Comparison of ENCODE assay signal across 16 cellular contexts in genomic region chr11:75333022-75333806, GRCh38. TPM values are rescaled to one million over a fixed set of nuclear protein-coding genes. Genes with fewer than 3 reads are reported as not detected.
A peak's percentile ranks its signal among the peaks of the same experiment; 100 is the strongest.
DNase-seq lines count a peak whose midpoint lies in the region; ATAC-seq and TF ChIP-seq lines count a peak whose summit lies in the region.
"Had no signal": no experiment of that assay in that cellular context is flagged by ENCODE, and none has a peak within 500 bp of the region (broad histone marks: within the 10 kb centered on the region; RNA-seq: fewer than 3 reads in every experiment).

No MANE protein-coding gene starts in this region.

- TF ChIP-seq CTCF in DND-41 (IDR thresholded peaks at IDR 0.05; ENCODE audit: borderline replicate concordance, extremely low read depth, low read length, poor library complexity, severe bottlenecking), result no peak
- TF ChIP-seq CTCF in spleen (IDR thresholded peaks at IDR 0.05 in 8 of 11, conservative IDR thresholded peaks at IDR 0.05 in 3 of 11), result no peak
- TF ChIP-seq CTCF in HFFc6 (IDR thresholded peaks at IDR 0.05), result no peak

- H3K4me1 Mint-ChIP-seq in T-cell, result peaks cover 73 to 92% (median 78%) of the 10 kb centered on the region in 3 donors
- H3K4me1 Mint-ChIP-seq in HFFc6 (ENCODE audit: low read depth), result peaks cover 46% of the 10 kb centered on the region

- peak overlapping the region; percentile 1 for H2BK120ac ChIP-seq in mesendoderm (ENCODE audit: low read depth, low read length)

- H3K9me3 Mint-ChIP-seq in T-cell (no peaks in the 10 kb centered on the region), HFFc6 (0 out of 2 replicates have a peak, but pooled peaks cover 3% of the 10 kb centered on the region)
- H3K9me3 Mint-ChIP-seq: neural crest cell had no signal

- H3K27me3 Mint-ChIP-seq in T-cell, result no peaks in the 10 kb centered on the region
- H3K27me3 Mint-ChIP-seq in HFFc6 (ENCODE audit: insufficient read depth), result peaks cover 1% of the 10 kb centered on the region; the same call in 1 of the 2 replicates
- H3K27me3 Mint-ChIP-seq: activated CD4-positive, alpha-beta T cell treated with anti-CD3 and anti-CD28 coated beads, Interleukin-2, amount 10 ng/mL, durations not matched to agents 7 days and 5 days had no signal

- H4K5ac ChIP-seq in mesendoderm (ENCODE audit: low read length), result no peak overlapping the region

- ATAC-seq in DND-41 (ENCODE audit: insufficient read depth, low read depth) (no peak), T-cell (replicated peaks in 1 of 4) (no peak), GM18868 (IDR thresholded peaks at IDR 0.05; ENCODE audit: unreplicated experiment) (no peak)

- no peak overlapping the region for H3K23ac ChIP-seq in mesendoderm (ENCODE audit: low read length)

- intact Hi-C loops in spleen (cut with DNase I; ENCODE audit: low total_unique reads), result loop anchor here (5.0 kb wide), 1 partner anchor 49 kb away; no protein-coding TSS in a partner anchor

- H3K79me2 ChIP-seq in DND-41 (ENCODE audit: insufficient read depth, low read length) (peaks cover 49% of the 10 kb centered on the region), mesendoderm (ENCODE audit: control insufficient read depth, insufficient read depth, low read length) (peaks cover 24% of the 10 kb centered on the region)

- H3K4ac ChIP-seq in mesendoderm (ENCODE audit: low read depth, low read length), result peak overlapping the region; percentile 63

- no peak for TF ChIP-seq POLR2A in spleen (IDR thresholded peaks at IDR 0.05)

- H4K20me1 ChIP-seq in DND-41 (ENCODE audit: insufficient read depth, low read length), result no peaks in the 10 kb centered on the region

- no peak overlapping the region for H3K4me3 ChIP-seq in DND-41 (ENCODE audit: low read depth in 1 of 2, low read length in 2 of 2)
- no peak overlapping the region for H3K4me3 ChIP-seq in mesendoderm (ENCODE audit: low read length)
- no peak overlapping the region for H3K4me3 ChIP-seq in spleen
- H3K4me3 ChIP-seq: right atrium auricular region, testis had no signal

- H3K4me3 Mint-ChIP-seq in T-cell (peak overlapping the region in 1 of 3 donors; percentile 29), HFFc6 (no peak overlapping the region)
- H3K4me3 Mint-ChIP-seq: activated CD4-positive, alpha-beta T cell treated with anti-CD3 and anti-CD28 coated beads, Interleukin-2, amount 10 ng/mL, durations not matched to agents 7 days and 5 days; neural crest cell had no signal

- H3K27ac Mint-ChIP-seq in T-cell (peak overlapping the region; percentile 20 to 66), HFFc6 (no peak overlapping the region)
- H3K27ac Mint-ChIP-seq: activated CD4-positive, alpha-beta T cell treated with anti-CD3 and anti-CD28 coated beads, Interleukin-2, amount 10 ng/mL, durations not matched to agents 7 days and 5 days had no signal

- H3K79me1 ChIP-seq in mesendoderm (ENCODE audit: low read length), result peaks cover 23% of the 10 kb centered on the region

- no peak for DNase-seq in DND-41
- DNase-seq in T-cell, result no peak
- DNase-seq in mesendoderm, result no peak
- DNase-seq in spleen, result no peak
- DNase-seq in HFFc6, result no peak
- no peak for DNase-seq in kidney glomerular epithelial cell (lab: John Stamatoyannopoulos, UW)
- DNase-seq in H4 (ENCODE audit: low spot score), result no peak
- DNase-seq: activated CD4-positive, alpha-beta T cell treated with anti-CD3 and anti-CD28 coated beads, Interleukin-2, amount 10 ng/mL, durations not matched to agents 7 days and 5 days; AML-193; NCI-H1092; NCI-H2107; stimulated activated CD4-positive, alpha-beta T cell treated with anti-CD3 and anti-CD28 coated beads, Interleukin-1b, Interleukin-23, amount 100 ng/mL, for 48 hours; testis had no signal

- peak overlapping the region; percentile 13 for H4K8ac ChIP-seq in mesendoderm (ENCODE audit: low read depth, low read length)

- CTCF ChIA-PET in T-cell (lab: Charles Lee), result no interaction called here

- H3K36me3 ChIP-seq in DND-41 (ENCODE audit: insufficient read depth, low read length) (no peaks in the 10 kb centered on the region), mesendoderm (ENCODE audit: control insufficient read depth, insufficient read depth, low read length) (no peaks in the 10 kb centered on the region), spleen (peaks cover 0 to 5% (median 0%) of the 10 kb centered on the region in 6 donors)
- H3K36me3 ChIP-seq: right atrium auricular region had no signal

- H3K4me1 ChIP-seq in DND-41 (ENCODE audit: insufficient read depth, low read length) (peaks cover 24% of the 10 kb centered on the region), mesendoderm (ENCODE audit: control insufficient read depth, low read depth, low read length) (peaks cover 30% of the 10 kb centered on the region), spleen (peaks cover 41 to 95% (median 76%) of the 10 kb centered on the region in 6 donors)

- no peaks in the 10 kb centered on the region for H3K9me3 ChIP-seq in DND-41 (ENCODE audit: insufficient read depth, low read length, severe bottlenecking)
- no peaks in the 10 kb centered on the region for H3K9me3 ChIP-seq in spleen
- H3K9me3 ChIP-seq: right atrium auricular region, testis had no signal

- H2BK15ac ChIP-seq in mesendoderm (replicated peaks; ENCODE audit: low read depth), result no peak overlapping the region

- no peak overlapping the region for H2AFZ ChIP-seq in DND-41 (ENCODE audit: low read depth, low read length)

- H3K27ac ChIP-seq in DND-41 (ENCODE audit: low read length), result 0 out of 2 replicates have a peak overlapping the region, but pooled peaks have one; percentile 12
- peak overlapping the region; percentile 81 for H3K27ac ChIP-seq in mesendoderm (ENCODE audit: low read depth, low read length)
- H3K27ac ChIP-seq in spleen, result peak overlapping the region in 5 of 8 donors; percentile 3 to 95 (median 38)
- H3K27ac ChIP-seq: right atrium auricular region had no signal

- H3K9ac ChIP-seq in DND-41 (ENCODE audit: low read depth, low read length) (no peak overlapping the region), mesendoderm (ENCODE audit: low read length) (peak overlapping the region; percentile 4)

- POLR2A ChIA-PET in T-cell (lab: Charles Lee), result no interaction called here

- H3K27me3 ChIP-seq in DND-41 (ENCODE audit: insufficient read depth, low read length, poor library complexity) (no peaks in the 10 kb centered on the region), mesendoderm (ENCODE audit: insufficient read depth, low read length, poor library complexity) (no peaks in the 10 kb centered on the region), spleen (replicated peaks in 1 of 7) (no peaks in the 10 kb centered on the region)
- H3K27me3 ChIP-seq: right atrium auricular region, testis had no signal

- H3K36me3 Mint-ChIP-seq in T-cell (peaks cover 11% of the 10 kb centered on the region), HFFc6 (ENCODE audit: low read depth) (peaks cover 10% of the 10 kb centered on the region; the same call in 1 of the 2 replicates)

- peak overlapping the region; percentile 70 for H2AK5ac ChIP-seq in mesendoderm (ENCODE audit: low read length)

- H3K4me2 ChIP-seq in DND-41 (ENCODE audit: insufficient read depth, low read length), result no peak overlapping the region
- no peak overlapping the region for H3K4me2 ChIP-seq in mesendoderm (ENCODE audit: low read length)

- peak overlapping the region; percentile 33 for H3K18ac ChIP-seq in mesendoderm (ENCODE audit: low read length)

- no CpG with 5 or more reads among the region's 8 CpGs for WGBS in mesendoderm (ENCODE audit: extremely low coverage, insufficient coverage, low lambda C conversion rate)
- WGBS in spleen, 5 donors, result 64 to 73% (median 66%) methylated on average over 8 of the region's 8 CpGs

- peak overlapping the region; percentile 74 for H2BK5ac ChIP-seq in mesendoderm (ENCODE audit: low read length)

- peak overlapping the region; percentile 77 for H3K56ac ChIP-seq in mesendoderm (ENCODE audit: low read length)

RNA-seq across cellular contexts. Expression of gene ARRB1, which starts 18.2 kb away (rescaled TPM):
- total RNA-seq in T-cell (10 to 100 TPM; 37.2 to 57.3 (median 47.3) TPM), spleen (100 to 1,000 TPM in 3 of 7 donors, 10 to 100 TPM in 4; 77.7 to 139 (median 84.8) TPM)
- polyA plus RNA-seq in mesendoderm (2013, experiment 1 of 2), result 42.6 TPM
- 43.2 TPM for polyA plus RNA-seq in mesendoderm (2013, experiment 2 of 2)
- 10 to 100 TPM; 11.6 to 49.3 (median 13.1) TPM for polyA plus RNA-seq in spleen
- 10 to 100 TPM; 10.8 to 14.4 (median 11.2) TPM for total RNA-seq in HFFc6 (2021; fragmentation: NEBNext Ultra II Directional; extraction: Animal tissue kit (Norgen Biotek cat#: 25700))
- total RNA-seq in H4 (2014; rRNA removed; shearing (Covaris generic)), result 7.3 and 9.3 TPM in 2 replicates

Comparison
In these comparisons a context has a peak if more than half of its experiments do, and no peak if none do; other contexts are left out.
1. H3K27ac ChIP-seq: peak in every context shown above with its lines; median percentile 81 in mesendoderm; 38 in spleen; 12 in DND-41.